9 cellular contexts compared by ENCODE assay signal in genomic region chr17:46977348-46977747, GRCh38. TPM values are rescaled to one million over a fixed set of nuclear protein-coding genes. Genes with fewer than 3 reads are reported as not detected.
DNase-seq lines count a peak whose midpoint lies in the region; ATAC-seq and TF ChIP-seq lines count a peak whose summit lies in the region.
"Had no signal": no experiment of that assay in that cellular context is flagged by ENCODE, and none has a peak within 500 bp of the region (broad histone marks: within the 10 kb centered on the region; RNA-seq: fewer than 3 reads in every experiment).

No MANE protein-coding gene starts in this region.

- H3K27ac ChIP-seq in psoas muscle, result no peak overlapping the region

- no peaks in the 10 kb centered on the region for H3K9me3 ChIP-seq in psoas muscle

- peaks cover 0 to 42% (median 9%) of the 10 kb centered on the region in 3 donors for H3K27me3 ChIP-seq in psoas muscle (ENCODE audit: insufficient read depth in 3 of 3, low read length in 2 of 3)

- H3K9me3 Mint-ChIP-seq in endothelial cell (ENCODE audit: unreplicated experiment), result no peaks in the 10 kb centered on the region
- H3K9me3 Mint-ChIP-seq in activated CD8-positive, alpha-beta memory T cell treated with anti-CD3 and anti-CD28 coated beads, Interleukin-2, amount 10 ng/mL, durations not matched to agents 7 days and 5 days (ENCODE audit: low read depth), result no peaks in the 10 kb centered on the region

- peaks cover 16% of the 10 kb centered on the region for H3K4me1 ChIP-seq in psoas muscle

- H3K27me3 Mint-ChIP-seq in endothelial cell (ENCODE audit: unreplicated experiment), result peaks cover 14% of the 10 kb centered on the region
- peaks cover 45% of the 10 kb centered on the region for H3K27me3 Mint-ChIP-seq in activated CD8-positive, alpha-beta memory T cell treated with anti-CD3 and anti-CD28 coated beads, Interleukin-2, amount 10 ng/mL, durations not matched to agents 7 days and 5 days

- CTCF ChIA-PET in activated CD8-positive, alpha-beta memory T cell treated with anti-CD3 and anti-CD28 coated beads, Interleukin-2, amount 10 ng/mL, durations not matched to agents 7 days and 5 days (lab: Charles Lee), result interaction anchor here (2.4 kb wide), 1 partner anchor 35 kb away, joined by 12 read pairs; no protein-coding TSS in a partner anchor

- H3K36me3 Mint-ChIP-seq in endothelial cell (ENCODE audit: low read depth, unreplicated experiment), result peaks cover 7% of the 10 kb centered on the region
- no peaks in the 10 kb centered on the region for H3K36me3 Mint-ChIP-seq in activated CD8-positive, alpha-beta memory T cell treated with anti-CD3 and anti-CD28 coated beads, Interleukin-2, amount 10 ng/mL, durations not matched to agents 7 days and 5 days

- H3K4me3 Mint-ChIP-seq in endothelial cell (ENCODE audit: unreplicated experiment), result no peak overlapping the region
- H3K4me3 Mint-ChIP-seq in activated CD8-positive, alpha-beta memory T cell treated with anti-CD3 and anti-CD28 coated beads, Interleukin-2, amount 10 ng/mL, durations not matched to agents 7 days and 5 days, result no peak overlapping the region

- H3K4me3 ChIP-seq in psoas muscle, result no peak overlapping the region

- DNase-seq in NCI-H1417 (lab: John Stamatoyannopoulos, UW) (peak in 2 of 3 experiments; percentile 5), NCI-H1417 treated with DMSO at 0.1 percent for 48 hours (lab: John Stamatoyannopoulos, UW) (no peak), NCI-H524 treated with DMSO at 0.1 percent for 48 hours (lab: John Stamatoyannopoulos, UW) (peak; percentile 79), endothelial cell (ENCODE audit: low spot score) (peak; percentile 74), psoas muscle (no peak)
- no peak for DNase-seq in activated CD8-positive, alpha-beta memory T cell treated with anti-CD3 and anti-CD28 coated beads, Interleukin-2, amount 10 ng/mL, durations not matched to agents 7 days and 5 days

- WGBS in psoas muscle, 3 donors, result 48 to 54% (median 51%) methylated on average over 7 of the region's 7 CpGs

- ATAC-seq in psoas muscle, result peak in 3 of 4 donors; percentile 29 to 42 (median 39)
- ATAC-seq in HG02884 (IDR thresholded peaks at IDR 0.05; ENCODE audit: unreplicated experiment), result no peak
- no peak for ATAC-seq in HG02763 (IDR thresholded peaks at IDR 0.05; ENCODE audit: unreplicated experiment)
- no peak for ATAC-seq in activated CD8-positive, alpha-beta memory T cell treated with anti-CD3 and anti-CD28 coated beads, Interleukin-2, amount 10 ng/mL, durations not matched to agents 7 days and 5 days

- TF ChIP-seq CTCF in endothelial cell (IDR thresholded peaks at IDR 0.05; ENCODE audit: unreplicated experiment) (no peak), psoas muscle (IDR thresholded peaks at IDR 0.05) (no peak)

- H3K36me3 ChIP-seq in psoas muscle (ENCODE audit: insufficient read depth in 1 of 2, low read depth in 1 of 2), result no peaks in the 10 kb centered on the region

- no peak overlapping the region for H3K27ac Mint-ChIP-seq in endothelial cell (ENCODE audit: unreplicated experiment)
- H3K27ac Mint-ChIP-seq in activated CD8-positive, alpha-beta memory T cell treated with anti-CD3 and anti-CD28 coated beads, Interleukin-2, amount 10 ng/mL, durations not matched to agents 7 days and 5 days, result no peak overlapping the region

- peaks cover 12% of the 10 kb centered on the region for H3K4me1 Mint-ChIP-seq in endothelial cell (ENCODE audit: unreplicated experiment)
- peaks cover 13% of the 10 kb centered on the region for H3K4me1 Mint-ChIP-seq in activated CD8-positive, alpha-beta memory T cell treated with anti-CD3 and anti-CD28 coated beads, Interleukin-2, amount 10 ng/mL, durations not matched to agents 7 days and 5 days

- intact Hi-C loops in psoas muscle (cut with DNase I), result no loop called here

RNA-seq across cellular contexts. Expression of gene RPRML, which starts 1.7 kb away (rescaled TPM):
- total RNA-seq in endothelial cell (ENCODE audit: unreplicated experiment), result not detected
- total RNA-seq in psoas muscle, result under 1 TPM in 3 of 4 donors, not detected in 1; 0.19 to 0.43 (median 0.32) TPM
- under 1 TPM in 2 of 3 donors, not detected in 1; 0.03 to 0.30 TPM for polyA plus RNA-seq in psoas muscle
- not detected for total RNA-seq in activated CD8-positive, alpha-beta memory T cell treated with anti-CD3 and anti-CD28 coated beads, Interleukin-2, amount 10 ng/mL, durations not matched to agents 7 days and 5 days
- total RNA-seq: lung microvascular endothelial cell had no signal

RNA-seq across cellular contexts. Expression of gene GOSR2, which starts 54.4 kb away (rescaled TPM):
- 51.2 TPM for total RNA-seq in endothelial cell (ENCODE audit: unreplicated experiment)
- total RNA-seq in psoas muscle, result 10 to 100 TPM; 26.4 to 54.5 (median 39.2) TPM
- 10 to 100 TPM; 40.8 to 56.9 (median 49.6) TPM for polyA plus RNA-seq in psoas muscle
- total RNA-seq in activated CD8-positive, alpha-beta memory T cell treated with anti-CD3 and anti-CD28 coated beads, Interleukin-2, amount 10 ng/mL, durations not matched to agents 7 days and 5 days, result 10 to 100 TPM; 53.1 to 57.8 TPM

Comparison
In these comparisons a context has a peak if more than half of its experiments do, and no peak if none do; other contexts are left out.
1. DNase-seq: peak in NCI-H1417 (2 of 3), NCI-H524 treated with DMSO at 0.1 percent for 48 hours (single experiment) and endothelial cell (single experiment); none in NCI-H1417 treated with DMSO at 0.1 percent for 48 hours (single experiment), psoas muscle (0 of 2) and activated CD8-positive, alpha-beta memory T cell treated with anti-CD3 and anti-CD28 coated beads, Interleukin-2, amount 10 ng/mL, durations not matched to agents 7 days and 5 days (single experiment).
2. ATAC-seq: peak in psoas muscle (3 of 4); none in HG02884 (single experiment), HG02763 (single experiment) and activated CD8-positive, alpha-beta memory T cell treated with anti-CD3 and anti-CD28 coated beads, Interleukin-2, amount 10 ng/mL, durations not matched to agents 7 days and 5 days (single experiment).